In genomic region chr1:56056438-56057312, GRCh38 we compare ENCODE assay signal across 18 cellular contexts.
A peak's percentile ranks its signal among the peaks of the same experiment; 100 is the strongest.
DNase-seq lines count a peak whose midpoint lies in the region; ATAC-seq, FAIRE-seq and TF ChIP-seq lines count a peak whose summit lies in the region.
"Had no signal": no experiment of that assay in that cellular context is flagged by ENCODE, and none has a peak within 500 bp of the region (broad histone marks: within the 10 kb centered on the region; RNA-seq: fewer than 3 reads in every experiment).

No MANE protein-coding gene starts in this region.

- FAIRE-seq in small intestine (lab: Jason Lieb, UNC) = no peak
- FAIRE-seq: HTR-8/SVneo had no signal

- DNase-seq in GM23248 (peak; percentile 83), adipocyte (ENCODE audit: low read depth) (peak; percentile 28), fibroblast of pulmonary artery (ENCODE audit: low read depth) (peak; percentile 55), gastrocnemius medialis (no peak), small intestine (no peak), ovary (no peak)
- DNase-seq in stimulated activated naive CD4-positive, alpha-beta T cell treated with Interleukin-2 at 50 U/mL for 16 hours (lab: John Stamatoyannopoulos, UW) = no peak
- DNase-seq: activated CD4-positive, alpha-beta T cell treated with anti-CD3 and anti-CD28 coated beads, Interleukin-2, amount 10 ng/mL, durations not matched to agents 24 days and 14 days; activated naive CD8-positive, alpha-beta T cell treated with anti-CD3 and anti-CD28 coated beads, Interleukin-2, amount 50 U/mL, for 24 hours; activated T-cell treated with anti-CD3 and anti-CD28 coated beads, Interleukin-2, amount 50 U/mL, for 24 hours; C1 segment of cervical spinal cord; islet precursor cell; MV-4-11; NCI-H82 had no signal

- H3K79me2 ChIP-seq in GM23248 (ENCODE audit: insufficient read depth) = no peaks in the 10 kb centered on the region

- H2AFZ ChIP-seq in GM23248 = no peak overlapping the region

- H3K9ac ChIP-seq in GM23248 (no peak overlapping the region), adipocyte (ENCODE audit: low read length) (peak overlapping the region; percentile 46)

- ATAC-seq in gastrocnemius medialis (peak; percentile 49 to 68), GM18502 (IDR thresholded peaks at IDR 0.05; ENCODE audit: poor library complexity, unreplicated experiment) (no peak)
- ATAC-seq: activated naive CD8-positive, alpha-beta T cell treated with anti-CD3 and anti-CD28 coated beads, Interleukin-2, amount 50 U/mL, for 24 hours; mucosa of descending colon had no signal

- TF ChIP-seq CTCF in fibroblast of pulmonary artery (IDR thresholded peaks at IDR 0.05; ENCODE audit: low read length, missing control alignments) (no peak), gastrocnemius medialis (IDR thresholded peaks at IDR 0.05 in 4 of 5, conservative IDR thresholded peaks at IDR 0.05 in 1 of 5) (no peak), ovary (IDR thresholded peaks at IDR 0.05) (no peak)

- H3K4me1 ChIP-seq in GM23248 (ENCODE audit: insufficient read depth) = peaks cover 11% of the 10 kb centered on the region; the same call in 1 of the 2 replicates
- peaks cover 37% of the 10 kb centered on the region for H3K4me1 ChIP-seq in adipocyte (ENCODE audit: control insufficient read depth, insufficient read depth, low read length)
- H3K4me1 ChIP-seq in gastrocnemius medialis = peaks cover 0 to 9% of the 10 kb centered on the region in 2 donors
- H3K4me1 ChIP-seq in small intestine (ENCODE audit: control insufficient read depth in 2 of 2, insufficient read depth in 1 of 2, low read depth in 1 of 2, low read length in 1 of 2) = no peaks in the 10 kb centered on the region
- no peaks in the 10 kb centered on the region for H3K4me1 ChIP-seq in ovary (ENCODE audit: insufficient read depth)

- no peaks in the 10 kb centered on the region for H4K20me1 ChIP-seq in GM23248 (ENCODE audit: insufficient read depth)

- H3K4me3 ChIP-seq in GM23248 (no peak overlapping the region), adipocyte (ENCODE audit: low read length) (peak overlapping the region; percentile 64), fibroblast of pulmonary artery (replicated peaks; ENCODE audit: low read depth, low read length) (no peak overlapping the region), gastrocnemius medialis (no peak overlapping the region), small intestine (ENCODE audit: low read depth in 1 of 2, low read length in 2 of 2) (no peak overlapping the region), ovary (no peak overlapping the region)
- H3K4me3 ChIP-seq: thoracic aorta had no signal

- H3K27ac ChIP-seq in GM23248 (no peak overlapping the region), gastrocnemius medialis (no peak overlapping the region), small intestine (ENCODE audit: low read depth in 1 of 2, low read length in 1 of 2) (no peak overlapping the region), ovary (no peak overlapping the region)
- H3K27ac ChIP-seq: thoracic aorta had no signal

- H3K27me3 ChIP-seq in GM23248 (replicated peaks; ENCODE audit: insufficient read depth) (no peaks in the 10 kb centered on the region), adipocyte (replicated peaks; ENCODE audit: control insufficient read depth, insufficient read depth, low read length) (no peaks in the 10 kb centered on the region), gastrocnemius medialis (no peaks in the 10 kb centered on the region), small intestine (ENCODE audit: control insufficient read depth in 2 of 2, insufficient read depth in 2 of 2, low read length in 2 of 2) (no peaks in the 10 kb centered on the region), ovary (no peaks in the 10 kb centered on the region)

- intact Hi-C loops in gastrocnemius medialis (cut with DNase I; ENCODE audit: low total_unique reads) (no loop called here), ovary (cut with DNase I) (no loop called here)

- in situ Hi-C loops in GM23248 (cut with MboI) (no loop called here), gastrocnemius medialis (cut with MboI; ENCODE audit: low sequenced_read_pairs in 4 of 4) (no loop called here)

- no peak for TF ChIP-seq POLR2A in gastrocnemius medialis (IDR thresholded peaks at IDR 0.05)
- TF ChIP-seq POLR2A in ovary (IDR thresholded peaks at IDR 0.05) = no peak

- H3K36me3 ChIP-seq in GM23248 (ENCODE audit: low read depth) = no peaks in the 10 kb centered on the region
- no peaks in the 10 kb centered on the region for H3K36me3 ChIP-seq in adipocyte (ENCODE audit: control insufficient read depth, insufficient read depth, low read length, severe bottlenecking)
- H3K36me3 ChIP-seq in gastrocnemius medialis = no peaks in the 10 kb centered on the region
- H3K36me3 ChIP-seq in small intestine (ENCODE audit: control insufficient read depth in 2 of 2, insufficient read depth in 2 of 2, low read length in 2 of 2) = no peaks in the 10 kb centered on the region
- no peaks in the 10 kb centered on the region for H3K36me3 ChIP-seq in ovary
- H3K36me3 ChIP-seq: thoracic aorta had no signal

- no peak for TF ChIP-seq EP300 in ovary (IDR thresholded peaks at IDR 0.05)

- no peaks in the 10 kb centered on the region for H3K9me3 ChIP-seq in GM23248 (ENCODE audit: low read depth)
- no peaks in the 10 kb centered on the region for H3K9me3 ChIP-seq in adipocyte (ENCODE audit: control insufficient read depth, low read length)
- no peaks in the 10 kb centered on the region for H3K9me3 ChIP-seq in gastrocnemius medialis
- H3K9me3 ChIP-seq in small intestine (ENCODE audit: control insufficient read depth, low read depth) = no peaks in the 10 kb centered on the region
- H3K9me3 ChIP-seq in ovary = no peaks in the 10 kb centered on the region
- H3K9me3 ChIP-seq: mucosa of descending colon, thoracic aorta had no signal

- H3F3A ChIP-seq in GM23248 (ENCODE audit: insufficient read depth) = no peaks in the 10 kb centered on the region

- peak overlapping the region; percentile 32 for H3K4me2 ChIP-seq in GM23248 (ENCODE audit: unreplicated experiment)

- WGBS in GM23248 (ENCODE audit: low coverage in 1 of 2, low lambda C conversion rate in 2 of 2, missing lambda C conversion rate in 2 of 2), 2 experiments = 42 to 45% methylated on average over 9 of the region's 9 CpGs
- 67 to 79% (median 79%) methylated on average over 9 of the region's 9 CpGs for WGBS in small intestine, 3 donors
- WGBS in ovary, 3 donors = 74 to 86% (median 85%) methylated on average over 9 of the region's 9 CpGs

- H3K9me2 ChIP-seq in GM23248 (ENCODE audit: insufficient read depth) = no peaks in the 10 kb centered on the region

Comparison
In these comparisons a context has a peak if more than half of its experiments do, and no peak if none do; other contexts are left out.
1. DNase-seq: peak in GM23248 (single experiment), adipocyte (single experiment) and fibroblast of pulmonary artery (single experiment); none in gastrocnemius medialis (0 of 2), small intestine (single experiment), ovary (0 of 5) and stimulated activated naive CD4-positive, alpha-beta T cell treated with Interleukin-2 at 50 U/mL for 16 hours (single experiment).